Comparison of ENCODE assay signal across 8 cellular contexts in genomic region chr5:53259176-53259575, GRCh38.
"Had no signal": no experiment of that assay in that cellular context is flagged by ENCODE, and none has a peak within 500 bp of the region (broad histone marks: within the 10 kb centered on the region; RNA-seq: fewer than 3 reads in every experiment).

No MANE protein-coding gene starts in this region.

- H3K27ac Mint-ChIP-seq: GM23338, H9, IgD-negative memory B cell had no signal

- H2AFZ ChIP-seq: GM23338 had no signal

- H3K4me1 Mint-ChIP-seq: GM23338, H9, IgD-negative memory B cell had no signal

- FAIRE-seq: H1, H54 had no signal

- H3K9me3 Mint-ChIP-seq: GM23338, H9 had no signal

- H3K36me3 Mint-ChIP-seq: IgD-negative memory B cell had no signal

- H3K27ac ChIP-seq: HL-60 had no signal

- H3K4me2 ChIP-seq: GM23338 had no signal

- H3K4me3 ChIP-seq: GM23338 had no signal

- DNase-seq: H9, HCEC 1CT, KBM-7 had no signal

- H3K27me3 Mint-ChIP-seq: IgD-negative memory B cell had no signal

- H3K4me3 Mint-ChIP-seq: GM23338, H9, IgD-negative memory B cell had no signal

- ATAC-seq: GM23338 had no signal
